In genomic region chr7:23531794-23532489, GRCh38 we compare ENCODE assay signal across 1 cellular context.
TF ChIP-seq lines count a peak whose summit lies in the region.

Gene TRA2A, minus strand, starts transcription at chr7:23531981. Its CDS starts 157 bp downstream, at chr7:23531824.

TF ChIP-seq in GM12878, 131 proteins besides CTCF, POLR2A, EP300 and RAD21 (continued from another document and continues in another):
- TF ChIP-seq ZNF592 (IDR thresholded peaks at IDR 0.05) (no peak), CBFB (IDR thresholded peaks at IDR 0.05; ENCODE audit: low read depth) (peak; percentile 62; the same call in 1 of the 2 replicates), ZNF207 (IDR thresholded peaks at IDR 0.05; ENCODE audit: borderline replicate concordance) (peak; percentile 28; the same call in 1 of the 2 replicates), NFIC (IDR thresholded peaks at IDR 0.05; ENCODE audit: low read depth, low read length) (no peak), CREB1 (IDR thresholded peaks at IDR 0.05; ENCODE audit: low read depth) (peak; percentile 96), EZH2 (IDR thresholded peaks at IDR 0.05; ENCODE audit: borderline replicate concordance, control insufficient read depth, low read depth, low read length) (no peak), ZNF274 (IDR thresholded peaks at IDR 0.05; ENCODE audit: insufficient read depth, insufficient read length) (no peak), ZNF24 (IDR thresholded peaks at IDR 0.05) (no peak), SUZ12 (IDR thresholded peaks at IDR 0.05; ENCODE audit: unreplicated experiment) (no peak), IRF4 (IDR thresholded peaks at IDR 0.05; ENCODE audit: low read depth, low read length) (no peak), SMC3 (IDR thresholded peaks at IDR 0.05; ENCODE audit: borderline replicate concordance, low read length) (no peak), NFYA (IDR thresholded peaks at IDR 0.05; ENCODE audit: borderline replicate concordance, low read depth, low read length) (no peak), TARDBP (IDR thresholded peaks at IDR 0.05; ENCODE audit: borderline replicate concordance) (no peak), CBX5 (IDR thresholded peaks at IDR 0.05; ENCODE audit: low read depth) (0 out of 2 replicates have a peak, but pooled peaks have one; percentile 27), BRCA1 (IDR thresholded peaks at IDR 0.05; ENCODE audit: low read depth, low read length) (peak; percentile 75), CHD4 (IDR thresholded peaks at IDR 0.05) (no peak), POLR2AphosphoS2 (IDR thresholded peaks at IDR 0.05; ENCODE audit: low read depth, low read length) (peak; percentile 95), NR2C2 (IDR thresholded peaks at IDR 0.05; ENCODE audit: borderline replicate concordance, control insufficient read depth, insufficient read length, low read depth) (no peak), GABPA (IDR thresholded peaks at IDR 0.05; ENCODE audit: low read depth) (no peak), CEBPB (IDR thresholded peaks at IDR 0.05; ENCODE audit: borderline replicate concordance in 1 of 2, low read depth in 2 of 2, low read length in 2 of 2) (no peak), ZBTB4 (CRISPR knock-in tag; IDR thresholded peaks at IDR 0.05) (no peak), MYC (IDR thresholded peaks at IDR 0.05; ENCODE audit: insufficient read depth, insufficient read length, insufficient replicate concordance, low read length, severe bottlenecking) (peak; percentile 57), IRF3 (IDR thresholded peaks at IDR 0.05) (peak; percentile 3; the same call in 1 of the 2 replicates), PBX3 (IDR thresholded peaks at IDR 0.05; ENCODE audit: insufficient replicate concordance, low read depth, low read length) (no peak), KLF5 (IDR thresholded peaks at IDR 0.05; ENCODE audit: partially characterized antibody) (no peak), ATF7 (IDR thresholded peaks at IDR 0.05; ENCODE audit: low read depth) (peak; percentile 89), ZNF217 (IDR thresholded peaks at IDR 0.05) (no peak), ESRRA (IDR thresholded peaks at IDR 0.05; ENCODE audit: low read length) (no peak), SKIL (IDR thresholded peaks at IDR 0.05; ENCODE audit: low read depth, poor library complexity, severe bottlenecking) (no peak), USF1 (IDR thresholded peaks at IDR 0.05; ENCODE audit: borderline replicate concordance, extremely low read length, insufficient read depth, low read depth, low read length) (no peak), EGR1 (IDR thresholded peaks at IDR 0.05; ENCODE audit: borderline replicate concordance in 1 of 2, low read depth in 2 of 2, low read length in 2 of 2) (0 out of 3 replicates have a peak, but pooled peaks of 1 of the 2 experiments have one; percentile 5), BCLAF1 (IDR thresholded peaks at IDR 0.05) (no peak), SP1 (IDR thresholded peaks at IDR 0.05; ENCODE audit: low read depth, low read length) (peak; percentile 32)
- TF ChIP-seq, protein P1, sequence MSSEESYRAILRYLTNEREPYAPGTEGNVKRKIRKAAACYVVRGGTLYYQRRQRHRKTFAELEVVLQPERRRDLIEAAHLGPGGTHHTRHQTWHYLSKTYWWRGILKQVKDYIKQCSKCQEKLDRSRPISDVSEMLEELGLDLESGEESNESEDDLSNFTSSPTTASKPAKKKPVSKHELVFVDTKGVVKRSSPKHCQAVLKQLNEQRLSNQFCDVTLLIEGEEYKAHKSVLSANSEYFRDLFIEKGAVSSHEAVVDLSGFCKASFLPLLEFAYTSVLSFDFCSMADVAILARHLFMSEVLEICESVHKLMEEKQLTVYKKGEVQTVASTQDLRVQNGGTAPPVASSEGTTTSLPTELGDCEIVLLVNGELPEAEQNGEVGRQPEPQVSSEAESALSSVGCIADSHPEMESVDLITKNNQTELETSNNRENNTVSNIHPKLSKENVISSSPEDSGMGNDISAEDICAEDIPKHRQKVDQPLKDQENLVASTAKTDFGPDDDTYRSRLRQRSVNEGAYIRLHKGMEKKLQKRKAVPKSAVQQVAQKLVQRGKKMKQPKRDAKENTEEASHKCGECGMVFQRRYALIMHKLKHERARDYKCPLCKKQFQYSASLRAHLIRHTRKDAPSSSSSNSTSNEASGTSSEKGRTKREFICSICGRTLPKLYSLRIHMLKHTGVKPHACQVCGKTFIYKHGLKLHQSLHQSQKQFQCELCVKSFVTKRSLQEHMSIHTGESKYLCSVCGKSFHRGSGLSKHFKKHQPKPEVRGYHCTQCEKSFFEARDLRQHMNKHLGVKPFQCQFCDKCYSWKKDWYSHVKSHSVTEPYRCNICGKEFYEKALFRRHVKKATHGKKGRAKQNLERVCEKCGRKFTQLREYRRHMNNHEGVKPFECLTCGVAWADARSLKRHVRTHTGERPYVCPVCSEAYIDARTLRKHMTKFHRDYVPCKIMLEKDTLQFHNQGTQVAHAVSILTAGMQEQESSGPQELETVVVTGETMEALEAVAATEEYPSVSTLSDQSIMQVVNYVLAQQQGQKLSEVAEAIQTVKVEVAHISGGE (CRISPR knock-in tag; IDR thresholded peaks at IDR 0.05), result no peak
- TF ChIP-seq, protein P2, sequence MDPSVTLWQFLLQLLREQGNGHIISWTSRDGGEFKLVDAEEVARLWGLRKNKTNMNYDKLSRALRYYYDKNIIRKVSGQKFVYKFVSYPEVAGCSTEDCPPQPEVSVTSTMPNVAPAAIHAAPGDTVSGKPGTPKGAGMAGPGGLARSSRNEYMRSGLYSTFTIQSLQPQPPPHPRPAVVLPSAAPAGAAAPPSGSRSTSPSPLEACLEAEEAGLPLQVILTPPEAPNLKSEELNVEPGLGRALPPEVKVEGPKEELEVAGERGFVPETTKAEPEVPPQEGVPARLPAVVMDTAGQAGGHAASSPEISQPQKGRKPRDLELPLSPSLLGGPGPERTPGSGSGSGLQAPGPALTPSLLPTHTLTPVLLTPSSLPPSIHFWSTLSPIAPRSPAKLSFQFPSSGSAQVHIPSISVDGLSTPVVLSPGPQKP (IDR thresholded peaks at IDR 0.05; ENCODE audit: low read depth, low read length), result no peak
- TF ChIP-seq, protein P3, sequence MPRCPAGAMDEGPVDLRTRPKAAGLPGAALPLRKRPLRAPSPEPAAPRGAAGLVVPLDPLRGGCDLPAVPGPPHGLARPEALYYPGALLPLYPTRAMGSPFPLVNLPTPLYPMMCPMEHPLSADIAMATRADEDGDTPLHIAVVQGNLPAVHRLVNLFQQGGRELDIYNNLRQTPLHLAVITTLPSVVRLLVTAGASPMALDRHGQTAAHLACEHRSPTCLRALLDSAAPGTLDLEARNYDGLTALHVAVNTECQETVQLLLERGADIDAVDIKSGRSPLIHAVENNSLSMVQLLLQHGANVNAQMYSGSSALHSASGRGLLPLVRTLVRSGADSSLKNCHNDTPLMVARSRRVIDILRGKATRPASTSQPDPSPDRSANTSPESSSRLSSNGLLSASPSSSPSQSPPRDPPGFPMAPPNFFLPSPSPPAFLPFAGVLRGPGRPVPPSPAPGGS (IDR thresholded peaks at IDR 0.05; ENCODE audit: borderline replicate concordance, insufficient read depth, low read depth, low read length, poor library complexity, severe bottlenecking), result no peak
